8 cellular contexts compared by ENCODE assay signal in the genomic region with DNA sequence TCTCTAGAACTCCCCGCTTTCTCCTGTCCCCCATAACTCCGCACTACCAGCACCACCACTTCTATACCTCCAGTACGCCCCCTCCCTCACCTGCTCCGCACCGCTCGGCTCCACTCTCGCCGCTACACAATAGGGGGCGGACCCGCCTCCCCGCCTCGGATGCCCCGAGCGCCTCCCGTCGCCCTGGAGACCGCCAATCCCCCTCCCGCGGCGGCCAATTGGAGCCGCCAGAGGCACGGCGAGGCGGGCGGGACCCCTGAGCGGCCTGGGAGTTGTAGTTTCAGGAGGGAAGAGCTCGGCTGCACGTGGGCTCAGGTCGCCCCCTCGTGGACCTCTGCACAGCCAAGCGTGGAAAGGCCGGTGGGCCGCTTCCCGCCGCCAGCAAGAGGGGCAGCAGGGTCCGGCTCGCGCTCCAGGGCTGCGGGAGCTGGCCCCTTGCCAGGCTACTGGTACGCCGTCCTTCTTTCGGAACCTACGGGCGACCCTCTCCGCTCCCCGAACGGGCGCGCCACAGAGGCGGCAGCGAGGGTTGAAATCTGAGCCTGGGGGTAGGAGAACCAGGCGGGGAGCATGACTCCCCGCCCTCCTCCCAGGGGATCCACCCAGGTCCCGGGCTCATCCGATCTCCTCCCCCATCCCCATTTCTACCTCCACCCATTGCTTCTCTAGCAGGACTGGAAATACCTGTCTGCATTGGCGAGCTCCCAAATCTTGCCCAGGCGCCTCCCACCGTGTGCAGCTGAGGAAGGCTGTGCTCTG. TPM values are rescaled to one million over a fixed set of nuclear protein-coding genes. Genes with fewer than 3 reads are reported as not detected.
A peak's percentile ranks its signal among the peaks of the same experiment; 100 is the strongest.
DNase-seq lines count a peak whose midpoint lies in the region; ATAC-seq and TF ChIP-seq lines count a peak whose summit lies in the region.

A gene with protein sequence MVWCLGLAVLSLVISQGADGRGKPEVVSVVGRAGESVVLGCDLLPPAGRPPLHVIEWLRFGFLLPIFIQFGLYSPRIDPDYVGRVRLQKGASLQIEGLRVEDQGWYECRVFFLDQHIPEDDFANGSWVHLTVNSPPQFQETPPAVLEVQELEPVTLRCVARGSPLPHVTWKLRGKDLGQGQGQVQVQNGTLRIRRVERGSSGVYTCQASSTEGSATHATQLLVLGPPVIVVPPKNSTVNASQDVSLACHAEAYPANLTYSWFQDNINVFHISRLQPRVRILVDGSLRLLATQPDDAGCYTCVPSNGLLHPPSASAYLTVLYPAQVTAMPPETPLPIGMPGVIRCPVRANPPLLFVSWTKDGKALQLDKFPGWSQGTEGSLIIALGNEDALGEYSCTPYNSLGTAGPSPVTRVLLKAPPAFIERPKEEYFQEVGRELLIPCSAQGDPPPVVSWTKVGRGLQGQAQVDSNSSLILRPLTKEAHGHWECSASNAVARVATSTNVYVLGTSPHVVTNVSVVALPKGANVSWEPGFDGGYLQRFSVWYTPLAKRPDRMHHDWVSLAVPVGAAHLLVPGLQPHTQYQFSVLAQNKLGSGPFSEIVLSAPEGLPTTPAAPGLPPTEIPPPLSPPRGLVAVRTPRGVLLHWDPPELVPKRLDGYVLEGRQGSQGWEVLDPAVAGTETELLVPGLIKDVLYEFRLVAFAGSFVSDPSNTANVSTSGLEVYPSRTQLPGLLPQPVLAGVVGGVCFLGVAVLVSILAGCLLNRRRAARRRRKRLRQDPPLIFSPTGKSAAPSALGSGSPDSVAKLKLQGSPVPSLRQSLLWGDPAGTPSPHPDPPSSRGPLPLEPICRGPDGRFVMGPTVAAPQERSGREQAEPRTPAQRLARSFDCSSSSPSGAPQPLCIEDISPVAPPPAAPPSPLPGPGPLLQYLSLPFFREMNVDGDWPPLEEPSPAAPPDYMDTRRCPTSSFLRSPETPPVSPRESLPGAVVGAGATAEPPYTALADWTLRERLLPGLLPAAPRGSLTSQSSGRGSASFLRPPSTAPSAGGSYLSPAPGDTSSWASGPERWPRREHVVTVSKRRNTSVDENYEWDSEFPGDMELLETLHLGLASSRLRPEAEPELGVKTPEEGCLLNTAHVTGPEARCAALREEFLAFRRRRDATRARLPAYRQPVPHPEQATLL (minus strand): TSS at position 131 of the 759 bp plus-strand sequence. CDS start 2,159 bp downstream, outside the sequence.

- TF ChIP-seq EP300 in sigmoid colon (IDR thresholded peaks at IDR 0.05): no peak

- peak; percentile 95 for DNase-seq in NCI-H128 (lab: John Stamatoyannopoulos, UW; ENCODE audit: unreplicated experiment)
- peak; percentile 66 for DNase-seq in T-helper 22 cell (ENCODE audit: low read depth)
- DNase-seq in astrocyte of the spinal cord (ENCODE audit: low read depth, low spot score): peak; percentile 80
- peak; percentile 64 for DNase-seq in iPS DF 4.7 (ENCODE audit: extremely low read depth, low spot score)
- DNase-seq in sigmoid colon: peak; percentile 90

- peak within 1 kb of the TSS in 2 of 4 donors; percentile 17 to 21 for H3K27ac ChIP-seq in sigmoid colon

- peak; percentile 55 for TF ChIP-seq CTCF in astrocyte of the spinal cord (IDR thresholded peaks at IDR 0.05; ENCODE audit: low read depth, low read length)
- TF ChIP-seq CTCF in sigmoid colon (IDR thresholded peaks at IDR 0.05): peak in 3 of 4 experiments; percentile 29 to 52 (median 36)

- peaks cover 0 to 30% (median 20%) of the 10 kb centered on the region in 4 donors for H3K4me1 ChIP-seq in sigmoid colon

- in situ Hi-C loops in astrocyte of the spinal cord (cut with HindIII; ENCODE audit: low sequenced_read_pairs): no loop called here

- peak within 1 kb of the TSS; percentile 44 for H3K4me3 ChIP-seq in astrocyte of the spinal cord (ENCODE audit: low read depth, low read length)
- H3K4me3 ChIP-seq in sigmoid colon: peak within 1 kb of the TSS; percentile 18 to 51 (median 46)

- ATAC-seq in GM19025 (IDR thresholded peaks at IDR 0.05; ENCODE audit: low read depth, unreplicated experiment) (peak; percentile 62), GM18520 (IDR thresholded peaks at IDR 0.05; ENCODE audit: unreplicated experiment) (no peak), GM21717 (IDR thresholded peaks at IDR 0.05; ENCODE audit: unreplicated experiment) (no peak)

- 1 to 2% methylated on average over 58 of the region's 58 CpGs for WGBS in sigmoid colon, 2 donors

- intact Hi-C loops in sigmoid colon (cut with DNase I): loop anchor here (5.0 kb wide), 1 partner anchor 163 kb away; a partner anchor contains a TSS

- no peak for TF ChIP-seq POLR2A in sigmoid colon (IDR thresholded peaks at IDR 0.05)

- H3K9me3 ChIP-seq in sigmoid colon: no peaks in the 10 kb centered on the region

- H3K36me3 ChIP-seq in sigmoid colon: no peaks in the 10 kb centered on the region

- no peaks in the 10 kb centered on the region for H3K27me3 ChIP-seq in sigmoid colon

RNA-seq across cellular contexts. Expression of the gene that starts here (rescaled TPM):
- total RNA-seq in sigmoid colon: under 1 TPM in 1 of 4 donors, not detected in 3; under 0.01 TPM
- 10 to 100 TPM in 2 of 3 donors, 1 to 10 TPM in 1; 6.9 to 16.3 (median 11.4) TPM for polyA plus RNA-seq in sigmoid colon
